8 cellular contexts compared by ENCODE assay signal in genomic region chr10:21525367-21526183, GRCh38. TPM values are rescaled to one million over a fixed set of nuclear protein-coding genes. Genes with fewer than 3 reads are reported as not detected.
DNase-seq lines count a peak whose midpoint lies in the region; ATAC-seq, FAIRE-seq and TF ChIP-seq lines count a peak whose summit lies in the region.

SKIDA1 (minus strand) TSS chr10:21525682; CDS start chr10:21517822, 7,860 bp downstream.

- peak within 1 kb of the TSS; percentile 98; the same call in 1 of the 2 replicates for H4K8ac ChIP-seq in H1 (ENCODE audit: extremely low read depth, insufficient read depth, low read length)

- peaks cover 7 to 38% (median 19%) of the 10 kb centered on the region in 4 experiments for H3K4me1 ChIP-seq in H1 (replicated peaks in 1 of 4; ENCODE audit: control insufficient read depth in 3 of 4, insufficient read depth in 4 of 4, low read length in 3 of 4)

- TF ChIP-seq RAD21 in H1 (IDR thresholded peaks at IDR 0.05 in 1 of 2, conservative IDR thresholded peaks at IDR 0.05 in 1 of 2; ENCODE audit: low read depth in 2 of 2, low read length in 2 of 2) = no peak

- H2BK15ac ChIP-seq in H1 (ENCODE audit: low read length) = 0 out of 2 replicates have a peak within 1 kb of the TSS, but pooled peaks have one; percentile 34

- peak within 1 kb of the TSS; percentile 71 for H4K91ac ChIP-seq in H1 (replicated peaks; ENCODE audit: insufficient read length, low read length)

- TF ChIP-seq CTCF in BJ (IDR thresholded peaks at IDR 0.05; ENCODE audit: insufficient read depth, low read depth, low read length) (no peak), H1 (IDR thresholded peaks at IDR 0.05; ENCODE audit: control extremely low read depth in 1 of 3, insufficient read depth in 1 of 3, low read depth in 1 of 3, low read length in 3 of 3) (no peak)

- H3K9me3 ChIP-seq in H1 (ENCODE audit: insufficient read depth in 2 of 2, low read depth in 1 of 2, low read length in 1 of 2) = no peaks in the 10 kb centered on the region

- peak within 1 kb of the TSS; percentile 90 for H3K27ac Mint-ChIP-seq in activated CD4-positive, alpha-beta memory T cell treated with anti-CD3 and anti-CD28 coated beads for 36 hours
- H3K27ac Mint-ChIP-seq in memory B cell = peak within 1 kb of the TSS; percentile 90

- H2BK12ac ChIP-seq in H1 (ENCODE audit: low read depth, low read length) = peak within 1 kb of the TSS; percentile 91

- CTCF ChIA-PET in BJ (lab: Yijun Ruan, JAX) (interaction anchor here (0.7 to 1.7 kb wide), 3 partner anchors 29 to 791 kb away, joined by 3 to 6 read pairs (median 3); partner anchors contain the start of gene COMMD3), H1 (lab: Charles Lee; ENCODE audit: partially characterized antibody) (interaction anchor here (0.6 to 2.2 kb wide), 5 partner anchors 10 to 247 kb away, joined by 3 to 6 read pairs (median 4); no protein-coding TSS in a partner anchor)
- CTCF ChIA-PET in activated CD4-positive, alpha-beta memory T cell treated with anti-CD3 and anti-CD28 coated beads for 36 hours (lab: Charles Lee) = interaction anchor here (0.6 to 1.2 kb wide), 3 partner anchors 29 to 1047 kb away, joined by 3 to 10 read pairs (median 3); no protein-coding TSS in a partner anchor

- H3K36me3 Mint-ChIP-seq in activated CD4-positive, alpha-beta memory T cell treated with anti-CD3 and anti-CD28 coated beads for 36 hours = no peaks in the 10 kb centered on the region
- H3K36me3 Mint-ChIP-seq in memory B cell = no peaks in the 10 kb centered on the region

- H3K9me3 Mint-ChIP-seq in activated CD4-positive, alpha-beta memory T cell treated with anti-CD3 and anti-CD28 coated beads for 36 hours = no peaks in the 10 kb centered on the region
- H3K9me3 Mint-ChIP-seq in memory B cell = no peaks in the 10 kb centered on the region

- peaks cover 13% of the 10 kb centered on the region for H3K27me3 Mint-ChIP-seq in activated CD4-positive, alpha-beta memory T cell treated with anti-CD3 and anti-CD28 coated beads for 36 hours
- peaks cover 5% of the 10 kb centered on the region for H3K27me3 Mint-ChIP-seq in memory B cell

- H2BK20ac ChIP-seq in H1 (ENCODE audit: low read length) = no peak within 1 kb of the TSS

- FAIRE-seq in H1 (lab: Jason Lieb, UNC) = peak; percentile 73

- H3K23ac ChIP-seq in H1 (ENCODE audit: insufficient read length) = no peak within 1 kb of the TSS

- DNase-seq in BJ (ENCODE audit: low read depth) = peak; percentile 50
- peak; percentile 70 for DNase-seq in NCI-H748 treated with DMSO at 0.1 percent for 48 hours (lab: John Stamatoyannopoulos, UW)
- DNase-seq in activated CD4-positive, alpha-beta memory T cell treated with anti-CD3 and anti-CD28 coated beads for 36 hours = peak; percentile 79
- peak in 1 of 2 experiments; percentile 90 for DNase-seq in H1 (ENCODE audit: low read depth in 1 of 2, low spot score in 2 of 2)
- DNase-seq in memory B cell (ENCODE audit: low spot score in 2 of 2) = peak in 1 of 2 donors; percentile 32
- DNase-seq in stimulated activated CD8-positive, alpha-beta memory T cell treated with anti-CD3 and anti-CD28 coated beads, Interleukin-2, amount 100 ng/mL, for 48 hours (ENCODE audit: low read depth in 2 of 2) = peak; percentile 46 to 55

- peak within 1 kb of the TSS; percentile 85 for H2BK5ac ChIP-seq in H1 (ENCODE audit: low read depth, low read length)

- no peak within 1 kb of the TSS for H2AFZ ChIP-seq in H1 (ENCODE audit: low read length)

- H3K79me2 ChIP-seq in H1 (ENCODE audit: control insufficient read depth in 1 of 2, insufficient read depth in 2 of 2, low read length in 2 of 2) = peaks cover 0 to 17% of the 10 kb centered on the region in 2 experiments; a peak in 2 of 4 replicates

- H3K4me1 Mint-ChIP-seq in activated CD4-positive, alpha-beta memory T cell treated with anti-CD3 and anti-CD28 coated beads for 36 hours (ENCODE audit: low read depth) = peaks cover 30% of the 10 kb centered on the region
- peaks cover 17% of the 10 kb centered on the region for H3K4me1 Mint-ChIP-seq in memory B cell

- peaks cover 10% of the 10 kb centered on the region; the same call in 1 of the 2 replicates for H3K23me2 ChIP-seq in H1 (ENCODE audit: low read depth, low read length)

- H3K79me1 ChIP-seq in H1 (ENCODE audit: low read depth, low read length) = no peaks in the 10 kb centered on the region

- peak; percentile 54 for ATAC-seq in GM19395 (IDR thresholded peaks at IDR 0.05; ENCODE audit: unreplicated experiment)
- peak; percentile 42 for ATAC-seq in HG03558 (IDR thresholded peaks at IDR 0.05; ENCODE audit: extremely low read depth, unreplicated experiment)
- ATAC-seq in memory B cell (ENCODE audit: low read depth) = peak; percentile 61

- no peak for TF ChIP-seq EP300 in H1 (IDR thresholded peaks at IDR 0.05; ENCODE audit: borderline replicate concordance in 1 of 2, low read depth in 2 of 2, low read length in 2 of 2)

- peak within 1 kb of the TSS; percentile 78 for H3K14ac ChIP-seq in H1 (ENCODE audit: insufficient read length)

- peak within 1 kb of the TSS; percentile 93 for H3K27ac ChIP-seq in H1 (ENCODE audit: low read depth, low read length)

- POLR2A ChIA-PET in BJ (lab: Charles Lee) (no interaction called here), H1 (lab: Charles Lee; ENCODE audit: partially characterized antibody) (interaction anchor here (0.7 to 17.3 kb wide), 17 partner anchors 7 to 247 kb away, joined by 3 to 352 read pairs (median 6); partner anchors contain the start of gene MLLT10)
- POLR2A ChIA-PET in activated CD4-positive, alpha-beta memory T cell treated with anti-CD3 and anti-CD28 coated beads for 36 hours (lab: Charles Lee) = interaction anchor here (0.6 to 2.2 kb wide), 7 partner anchors 7 to 981 kb away, joined by 3 to 5 read pairs (median 3); partner anchors contain the start of gene COMMD3

- peak within 1 kb of the TSS; percentile 59 for H3K4me3 ChIP-seq in BJ (ENCODE audit: low read depth, low read length)
- H3K4me3 ChIP-seq in H1 (ENCODE audit: extremely low read depth in 1 of 4, insufficient read depth in 2 of 4, low read depth in 3 of 4, low read length in 4 of 4) = peak within 1 kb of the TSS; percentile 67 to 79 (median 76)

- no peak within 1 kb of the TSS; the same call in 1 of the 2 replicates for H2AK5ac ChIP-seq in H1 (ENCODE audit: low read depth, low read length)

- peak within 1 kb of the TSS; percentile 99 for H3K4ac ChIP-seq in H1 (replicated peaks; ENCODE audit: insufficient read length, low read depth, low read length)

- H4K5ac ChIP-seq in H1 (ENCODE audit: insufficient read length, low read depth, low read length) = peak within 1 kb of the TSS; percentile 98

- H3K4me2 ChIP-seq in H1 (ENCODE audit: insufficient read depth in 1 of 2, low read depth in 2 of 2, low read length in 2 of 2) = peak within 1 kb of the TSS; percentile 95 to 97

- 1% methylated on average over 44 of the region's 64 CpGs; no CpG with 5 or more reads in 1 of the 2 experiments for WGBS in H1 (ENCODE audit: extremely low coverage in 1 of 2, insufficient coverage in 1 of 2, insufficient read length in 1 of 2, insufficient replicate concordance in 2 of 2, low coverage in 1 of 2, low lambda C conversion rate in 2 of 2, missing lambda C conversion rate in 1 of 2), 2 experiments

- peak within 1 kb of the TSS; percentile 77 to 94 (median 90) for H3K9ac ChIP-seq in H1 (replicated peaks in 1 of 4; ENCODE audit: extremely low read depth in 1 of 4, low read depth in 3 of 4, low read length in 3 of 4)

- peak within 1 kb of the TSS; percentile 80 for H3K4me3 Mint-ChIP-seq in activated CD4-positive, alpha-beta memory T cell treated with anti-CD3 and anti-CD28 coated beads for 36 hours
- H3K4me3 Mint-ChIP-seq in memory B cell = peak within 1 kb of the TSS; percentile 93

- peak within 1 kb of the TSS; percentile 92 for H2BK120ac ChIP-seq in H1 (replicated peaks; ENCODE audit: low read depth, low read length)

- H3K36me3 ChIP-seq in BJ (ENCODE audit: control insufficient read depth, insufficient read depth, low read length) = no peaks in the 10 kb centered on the region
- H3K36me3 ChIP-seq in H1 (ENCODE audit: control insufficient read depth in 2 of 4, insufficient read depth in 4 of 4, low read length in 3 of 4) = no peaks in the 10 kb centered on the region

- peak; percentile 76 to 84 for TF ChIP-seq POLR2A in H1 (IDR thresholded peaks at IDR 0.05; ENCODE audit: control extremely low read depth in 1 of 2, low read depth in 2 of 2, low read length in 2 of 2)

- H3K18ac ChIP-seq in H1 (ENCODE audit: extremely low read depth, low read length) = peak within 1 kb of the TSS; percentile 93

- no peaks in the 10 kb centered on the region for H4K20me1 ChIP-seq in H1 (replicated peaks in 1 of 2; ENCODE audit: control insufficient read depth in 1 of 2, insufficient read depth in 2 of 2, low read length in 2 of 2)

- peak within 1 kb of the TSS; percentile 97 for H3K56ac ChIP-seq in H1 (replicated peaks; ENCODE audit: insufficient read length, low read depth, low read length)

- intact Hi-C loops in activated CD4-positive, alpha-beta memory T cell treated with anti-CD3 and anti-CD28 coated beads for 36 hours (cut with micrococcal nuclease) = loop anchor here (1.0 to 10.0 kb wide), 3 partner anchors 8 to 1919 kb away; partner anchors contain the start of gene DNAJC1

- H3K27me3 ChIP-seq in BJ (ENCODE audit: control insufficient read depth, insufficient read depth, low read length) (no peaks in the 10 kb centered on the region), H1 (replicated peaks in 1 of 4; ENCODE audit: control insufficient read depth in 3 of 4, extremely low read depth in 1 of 4, insufficient read depth in 3 of 4, low read length in 3 of 4) (0 out of 7 replicates have a peak, but pooled peaks cover 0 to 3% (median 0%) of the 10 kb centered on the region in 4 experiments)

TF ChIP-seq in H1, 55 proteins besides CTCF, POLR2A, EP300 and RAD21 (continues in another document):
- TF ChIP-seq CBX5 (IDR thresholded peaks at IDR 0.05; ENCODE audit: low read depth, low read length) (no peak), CREB1 (IDR thresholded peaks at IDR 0.05) (no peak), CHD1 (IDR thresholded peaks at IDR 0.05; ENCODE audit: low read depth, low read length) (0 out of 2 replicates have a peak, but pooled peaks have one; percentile 1)

RNA-seq across cellular contexts. Expression of gene SKIDA1, which starts in this region (rescaled TPM):
- polyA plus RNA-seq in BJ (2011; rRNA removed) = 0.27 and 0.60 TPM in 2 replicates
- polyA minus RNA-seq in BJ (2011; rRNA and poly(A)+ RNA removed) = 0.33 and 0.41 TPM in 2 replicates
- total RNA-seq in activated CD4-positive, alpha-beta memory T cell treated with anti-CD3 and anti-CD28 coated beads for 36 hours = under 1 TPM; 0.07 to 0.21 TPM
- 8.0 and 8.2 TPM in 2 replicates for total RNA-seq in H1 (2021; fragmentation: NEBNext Ultra II Directional; extraction: Animal tissue kit (Norgen Biotek cat#: 25700))
- polyA plus RNA-seq in H1 (2011; rRNA removed) = 1.5 and 2.2 TPM in 2 replicates
- polyA plus RNA-seq in H1 (2011; cell fraction: cytosol; rRNA removed) = 2.5 TPM
- polyA plus RNA-seq in H1 (2011; cell fraction: nucleus; rRNA removed) = 2.5 TPM
- 4.3 to 6.0 TPM (median 4.5 TPM) in 4 replicates for polyA plus RNA-seq in H1 (2012, experiment 1 of 2)
- 1.7 TPM for polyA plus RNA-seq in H1 (2012, experiment 2 of 2)
- 2.1 TPM for polyA plus RNA-seq in H1 (2013, experiment 1 of 2)
- 1.8 TPM for polyA plus RNA-seq in H1 (2013, experiment 2 of 2)
- 3.4 and 4.2 TPM in 2 replicates for polyA minus RNA-seq in H1 (2011; rRNA and poly(A)+ RNA removed)
- polyA minus RNA-seq in H1 (2011; cell fraction: cytosol; rRNA and poly(A)+ RNA removed) = 5.3 TPM
- polyA minus RNA-seq in H1 (2011; cell fraction: nucleus; rRNA and poly(A)+ RNA removed) = 4.9 TPM

Comparison
In these comparisons a context has a peak if more than half of its experiments do, and no peak if none do; other contexts are left out.
1. Peak in DNase-seq and H3K4me3 ChIP-seq in BJ; RNA of the gene not detected or under 1 TPM.
2. Peak in DNase-seq in activated CD4-positive, alpha-beta memory T cell treated with anti-CD3 and anti-CD28 coated beads for 36 hours; RNA of the gene not detected or under 1 TPM.